ENCODE assay signal across 8 cellular contexts in genomic region chr10:104317195-104318095, GRCh38. TPM values are rescaled to one million over a fixed set of nuclear protein-coding genes. Genes with fewer than 3 reads are reported as not detected.
DNase-seq lines count a peak whose midpoint lies in the region; ATAC-seq, FAIRE-seq and TF ChIP-seq lines count a peak whose summit lies in the region.

No MANE protein-coding gene starts in this region.

- DNase-seq in GM19239 (ENCODE audit: insufficient read length, low spot score), result no peak
- DNase-seq in RWPE2 (ENCODE audit: low spot score), result peak; percentile 45
- no peak for DNase-seq in heart right ventricle
- DNase-seq in stimulated activated naive B cell treated with anti-CD40 and anti-IgM and Interleukin-4, amounts not matched to agents 10 μg/mL and 1 μg/mL and 100 μg/mL, for 72 hours, result no peak
- no peak for DNase-seq in activated gamma-delta T cell (lab: John Stamatoyannopoulos, UW)
- DNase-seq in activated CD4-positive, CD25-positive, alpha-beta regulatory T cell treated with anti-CD3 and anti-CD28 coated beads, Interleukin-2, amount 50 U/mL, for 72 hours, result no peak
- no peak for DNase-seq in T1000 (lab: John Stamatoyannopoulos, UW)

- H3K27me3 ChIP-seq in RWPE2 (ENCODE audit: insufficient read depth, poor library complexity, severe bottlenecking), result no peaks in the 10 kb centered on the region
- H3K27me3 ChIP-seq in heart right ventricle, result no peaks in the 10 kb centered on the region

- peak; percentile 31 for FAIRE-seq in GM19239 (lab: Jason Lieb, UNC)

- H3K27ac ChIP-seq in RWPE2 (ENCODE audit: poor library complexity, severe bottlenecking) (peak overlapping the region; percentile 99), heart right ventricle (peak overlapping the region in 8 of 10 donors; percentile 56 to 100 (median 92))

- TF ChIP-seq CTCF in RWPE2 (IDR thresholded peaks at IDR 0.05; ENCODE audit: poor library complexity, severe bottlenecking) (no peak), heart right ventricle (IDR thresholded peaks at IDR 0.05) (peak in 1 of 9 donors; percentile 13)

- H3K4me1 ChIP-seq in RWPE2 (ENCODE audit: insufficient read depth, poor library complexity, severe bottlenecking) (peaks cover 45% of the 10 kb centered on the region), heart right ventricle (peaks cover 59 to 97% (median 83%) of the 10 kb centered on the region in 9 donors)

- H3K27me3 Mint-ChIP-seq in stimulated activated naive B cell treated with anti-CD40 and anti-IgM and Interleukin-4, amounts not matched to agents 10 μg/mL and 1 μg/mL and 100 μg/mL, for 72 hours, result no peaks in the 10 kb centered on the region

- intact Hi-C loops in heart right ventricle (cut with DNase I), result no loop called here

- ATAC-seq in RWPE2 (ENCODE audit: low read depth) (peak; percentile 20; the same call in 2 of the 3 replicates), heart right ventricle (peak in 2 of 8 donors; percentile 1 to 21), GM19035 (IDR thresholded peaks at IDR 0.05; ENCODE audit: unreplicated experiment) (no peak)
- ATAC-seq in stimulated activated naive B cell treated with anti-CD40 and anti-IgM and Interleukin-4, amounts not matched to agents 10 μg/mL and 1 μg/mL and 100 μg/mL, for 72 hours (replicated peaks), result peak; percentile 42 to 55

- no peaks in the 10 kb centered on the region for H3K9me3 ChIP-seq in RWPE2 (ENCODE audit: severe bottlenecking)
- H3K9me3 ChIP-seq in heart right ventricle, result no peaks in the 10 kb centered on the region

- H3K36me3 Mint-ChIP-seq in stimulated activated naive B cell treated with anti-CD40 and anti-IgM and Interleukin-4, amounts not matched to agents 10 μg/mL and 1 μg/mL and 100 μg/mL, for 72 hours, result peaks cover 13 to 19% of the 10 kb centered on the region in 2 donors

- 40 to 44% methylated on average over 10 of the region's 10 CpGs for WGBS in heart right ventricle, 2 donors

- H3K36me3 ChIP-seq in RWPE2 (ENCODE audit: low read depth) (peaks cover 42% of the 10 kb centered on the region), heart right ventricle (peaks cover 9 to 59% (median 26%) of the 10 kb centered on the region in 9 donors)

- peak overlapping the region; percentile 59 for H3K27ac Mint-ChIP-seq in stimulated activated naive B cell treated with anti-CD40 and anti-IgM and Interleukin-4, amounts not matched to agents 10 μg/mL and 1 μg/mL and 100 μg/mL, for 72 hours

- no peaks in the 10 kb centered on the region for H3K9me3 Mint-ChIP-seq in stimulated activated naive B cell treated with anti-CD40 and anti-IgM and Interleukin-4, amounts not matched to agents 10 μg/mL and 1 μg/mL and 100 μg/mL, for 72 hours

- peaks cover 49 to 65% of the 10 kb centered on the region in 2 donors for H3K4me1 Mint-ChIP-seq in stimulated activated naive B cell treated with anti-CD40 and anti-IgM and Interleukin-4, amounts not matched to agents 10 μg/mL and 1 μg/mL and 100 μg/mL, for 72 hours

- no peak overlapping the region for H3K4me3 Mint-ChIP-seq in stimulated activated naive B cell treated with anti-CD40 and anti-IgM and Interleukin-4, amounts not matched to agents 10 μg/mL and 1 μg/mL and 100 μg/mL, for 72 hours

- H3K4me3 ChIP-seq in RWPE2 (ENCODE audit: severe bottlenecking), result no peak overlapping the region
- H3K4me3 ChIP-seq in heart right ventricle, result no peak overlapping the region

RNA-seq across cellular contexts. Expression of gene ITPRIP, which starts 20.8 kb away (rescaled TPM):
- 10 to 100 TPM; 18.6 to 87.2 (median 35.9) TPM for total RNA-seq in heart right ventricle
- polyA plus RNA-seq in heart right ventricle, result 10 to 100 TPM; 17.5 to 41.6 TPM

RNA-seq across cellular contexts. Expression of gene CFAP58, which starts 36.2 kb away (rescaled TPM):
- 1 to 10 TPM; 1.3 to 5.8 (median 3.0) TPM for total RNA-seq in heart right ventricle
- polyA plus RNA-seq in heart right ventricle, result 1 to 10 TPM in 1 of 2 donors, under 1 TPM in 1; 0.58 to 3.6 TPM

RNA-seq across cellular contexts. Expression of gene GSTO2, which starts 48.5 kb away (rescaled TPM):
- total RNA-seq in heart right ventricle, result 1 to 10 TPM in 4 of 10 donors, under 1 TPM in 6; 0.57 to 1.6 (median 0.97) TPM
- polyA plus RNA-seq in heart right ventricle, result under 1 TPM; 0.25 to 0.51 TPM
